Comparison of ENCODE assay signal across 25 cellular contexts in the genomic region with DNA sequence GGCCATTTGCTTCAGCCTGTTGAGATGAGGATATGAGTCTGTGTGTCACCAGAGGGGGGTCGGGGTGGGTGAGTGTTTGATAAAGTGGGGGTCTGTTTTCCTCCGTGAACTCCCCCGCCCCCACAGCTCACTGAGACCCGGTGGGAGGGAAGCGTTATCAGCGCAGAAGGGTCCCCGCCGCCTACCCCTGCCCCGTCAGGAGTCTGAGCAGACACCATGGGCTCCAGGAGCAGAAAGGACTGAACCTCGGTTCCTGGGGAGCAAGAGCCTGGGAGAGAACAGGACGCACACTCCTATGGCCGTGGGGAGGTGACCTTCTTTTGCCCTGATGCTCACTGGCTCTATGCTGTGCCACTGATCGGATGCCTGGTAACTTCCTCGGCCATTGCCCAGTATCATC.
"Had no signal": no experiment of that assay in that cellular context is flagged by ENCODE, and none has a peak within 500 bp of the region (broad histone marks: within the 10 kb centered on the region; RNA-seq: fewer than 3 reads in every experiment).

No MANE protein-coding gene starts in this region.

- H3K4me1 ChIP-seq: ascending aorta, transverse colon had no signal

- H3K36me3 ChIP-seq: ascending aorta, left lung, suprapubic skin, transverse colon had no signal

- H3K27me3 ChIP-seq: ascending aorta had no signal

- H3K36me3 Mint-ChIP-seq: activated naive CD4-positive, alpha-beta T cell treated with anti-CD3 and anti-CD28 coated beads, Interleukin-2, amount 10 ng/mL, durations not matched to agents 7 days and 5 days; naive B cell had no signal

- H3K9me3 ChIP-seq: ascending aorta, left lung, mucosa of descending colon, suprapubic skin, transverse colon had no signal

- H3K4me1 Mint-ChIP-seq: activated CD4-positive, alpha-beta T cell treated with anti-CD3 and anti-CD28 coated beads, Interleukin-2, amount 10 ng/mL, durations not matched to agents 7 days and 5 days; activated naive CD4-positive, alpha-beta T cell treated with anti-CD3 and anti-CD28 coated beads, Interleukin-2, amount 10 ng/mL, durations not matched to agents 7 days and 5 days had no signal

- H3K27ac ChIP-seq: ascending aorta, left lung, suprapubic skin, transverse colon had no signal

- ATAC-seq: activated CD4-positive, CD25-positive, alpha-beta regulatory T cell treated with anti-CD3 and anti-CD28 coated beads, Interleukin-2, amount 50 U/mL, for 24 hours; activated CD8-positive, alpha-beta T cell treated with anti-CD3 and anti-CD28 coated beads, Interleukin-2, amount 10 ng/mL, durations not matched to agents 7 days and 5 days; left lung; mucosa of descending colon had no signal

- H3K27me3 Mint-ChIP-seq: activated CD4-positive, alpha-beta T cell treated with anti-CD3 and anti-CD28 coated beads, Interleukin-2, amount 10 ng/mL, durations not matched to agents 7 days and 5 days had no signal

- H3K4me3 Mint-ChIP-seq: activated CD4-positive, alpha-beta T cell treated with anti-CD3 and anti-CD28 coated beads, Interleukin-2, amount 10 ng/mL, durations not matched to agents 7 days and 5 days; activated CD8-positive, alpha-beta T cell treated with anti-CD3 and anti-CD28 coated beads, Interleukin-2, amount 10 ng/mL, durations not matched to agents 7 days and 5 days; activated naive CD4-positive, alpha-beta T cell treated with anti-CD3 and anti-CD28 coated beads, Interleukin-2, amount 10 ng/mL, durations not matched to agents 7 days and 5 days; activated T-cell treated with anti-CD3 and anti-CD28 coated beads, Interleukin-2, amount 50 U/mL, for 24 hours; naive B cell; stimulated activated naive CD8-positive, alpha-beta T cell treated with anti-CD3 and anti-CD28 coated beads, Interleukin-15, Interleukin-2, amounts not matched to agents 100 ng/mL and 50 ng/mL, for 24 hours had no signal

- DNase-seq: activated CD4-positive, alpha-beta T cell treated with anti-CD3 and anti-CD28 coated beads, Interleukin-2, amount 10 ng/mL, durations not matched to agents 7 days and 5 days; activated CD8-positive, alpha-beta T cell treated with anti-CD3 and anti-CD28 coated beads, Interleukin-2, amount 10 ng/mL, durations not matched to agents 7 days and 5 days; activated T-cell treated with anti-CD3 and anti-CD28 coated beads, Interleukin-2, amount 50 U/mL, for 24 hours; cortex of kidney; erythroblast; foreskin melanocyte; glutamatergic neuron; hypothalamus; left lung; mucosa of descending colon; naive B cell; nucleus accumbens; stimulated activated CD4-positive, alpha-beta T cell treated with anti-CD3 and anti-CD28 coated beads, Interleukin-15, amount 100 ng/mL, for 24 hours; stimulated activated CD4-positive, alpha-beta T cell treated with anti-CD3 and anti-CD28 coated beads, Interleukin-2, amount 100 ng/mL, for 48 hours; T-helper 1 cell; T1000; transverse colon had no signal

- FAIRE-seq: endometrium, keratinocyte had no signal

- H3K4me3 ChIP-seq: ascending aorta, left lung, mucosa of descending colon, suprapubic skin, transverse colon had no signal

- H3K9me3 Mint-ChIP-seq: activated CD4-positive, alpha-beta T cell treated with anti-CD3 and anti-CD28 coated beads, Interleukin-2, amount 10 ng/mL, durations not matched to agents 7 days and 5 days; activated naive CD4-positive, alpha-beta T cell treated with anti-CD3 and anti-CD28 coated beads, Interleukin-2, amount 10 ng/mL, durations not matched to agents 7 days and 5 days; activated T-cell treated with anti-CD3 and anti-CD28 coated beads, Interleukin-2, amount 50 U/mL, for 24 hours; activated T-helper 2 cell treated with anti-CD3 and anti-CD28 coated beads, Interferon-gamma antibody, Interleukin-2, Interleukin-4, amounts not matched to agents 10 μg/mL and 5 μg/mL and 100 μg/mL, durations not matched to agents 14 hours and 24 hours and 36 hours; naive B cell; stimulated activated naive CD8-positive, alpha-beta T cell treated with anti-CD3 and anti-CD28 coated beads, Interleukin-15, Interleukin-2, amounts not matched to agents 100 ng/mL and 50 ng/mL, for 24 hours had no signal

- H3K27ac Mint-ChIP-seq: activated CD4-positive, alpha-beta T cell treated with anti-CD3 and anti-CD28 coated beads, Interleukin-2, amount 10 ng/mL, durations not matched to agents 7 days and 5 days; activated CD8-positive, alpha-beta T cell treated with anti-CD3 and anti-CD28 coated beads, Interleukin-2, amount 10 ng/mL, durations not matched to agents 7 days and 5 days; activated naive CD4-positive, alpha-beta T cell treated with anti-CD3 and anti-CD28 coated beads, Interleukin-2, amount 10 ng/mL, durations not matched to agents 7 days and 5 days; activated T-cell treated with anti-CD3 and anti-CD28 coated beads, Interleukin-2, amount 50 U/mL, for 24 hours; activated T-helper 2 cell treated with anti-CD3 and anti-CD28 coated beads, Interferon-gamma antibody, Interleukin-2, Interleukin-4, amounts not matched to agents 10 μg/mL and 5 μg/mL and 100 μg/mL, durations not matched to agents 14 hours and 24 hours and 36 hours; naive B cell; stimulated activated naive CD8-positive, alpha-beta T cell treated with anti-CD3 and anti-CD28 coated beads, Interleukin-15, Interleukin-2, amounts not matched to agents 100 ng/mL and 50 ng/mL, for 24 hours had no signal
